Comparison of ENCODE assay signal across 13 cellular contexts in the genomic region with DNA sequence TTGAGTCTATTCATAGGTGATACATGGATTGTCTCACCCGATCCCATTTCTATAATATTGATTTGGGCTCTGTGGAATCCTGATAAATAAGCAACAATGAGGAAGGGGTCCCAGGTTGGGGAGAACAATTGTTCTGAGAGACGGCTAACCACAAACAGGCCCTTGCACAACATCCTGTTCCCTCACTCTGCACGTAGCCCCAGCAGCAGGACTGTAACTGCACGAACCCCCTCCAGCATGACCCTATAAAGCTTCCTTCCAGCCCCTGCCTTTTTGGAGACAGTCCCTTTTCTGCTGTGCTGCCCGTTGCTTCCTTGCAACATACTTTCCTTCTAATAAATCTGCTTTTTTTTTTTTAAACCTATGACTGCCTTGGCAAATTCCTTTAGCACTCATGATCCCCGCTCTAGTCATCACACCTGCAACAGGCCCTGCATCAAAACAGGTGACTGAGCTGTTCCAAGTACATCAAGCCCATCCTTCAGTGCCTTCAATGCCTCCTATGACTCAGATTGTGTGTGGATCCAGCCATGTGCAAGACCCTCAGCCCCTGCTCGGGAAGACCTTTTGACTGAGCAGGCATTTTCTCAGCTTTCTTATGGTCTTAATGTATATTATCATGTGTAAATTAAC.
A peak's percentile ranks its signal among the peaks of the same experiment; 100 is the strongest.
DNase-seq lines count a peak whose midpoint lies in the region; ATAC-seq and TF ChIP-seq lines count a peak whose summit lies in the region.
"Had no signal": no experiment of that assay in that cellular context is flagged by ENCODE, and none has a peak within 500 bp of the region (broad histone marks: within the 10 kb centered on the region; RNA-seq: fewer than 3 reads in every experiment).

No MANE protein-coding gene starts in this region.

- peak overlapping the region; percentile 74 for H3K27ac Mint-ChIP-seq in activated naive CD4-positive, alpha-beta T cell treated with anti-CD3 and anti-CD28 coated beads, Interleukin-2, amount 10 ng/mL, durations not matched to agents 7 days and 5 days
- H3K27ac Mint-ChIP-seq in activated CD8-positive, alpha-beta T cell treated with anti-CD3 and anti-CD28 coated beads for 36 hours: peak overlapping the region; percentile 64
- no peak overlapping the region for H3K27ac Mint-ChIP-seq in activated T-helper 1 cell treated with anti-CD3 and anti-CD28 coated beads, Interleukin-12 subunit alpha, Interleukin-12 subunit beta, Interleukin-2, Interleukin-4 antibody, amounts not matched to agents 30 ng/mL and 10 ng/mL and 1 ng/mL, durations not matched to agents 14 hours and 24 hours and 36 hours
- H3K27ac Mint-ChIP-seq: brain had no signal

- intact Hi-C loops in activated CD8-positive, alpha-beta T cell treated with anti-CD3 and anti-CD28 coated beads for 36 hours (cut with micrococcal nuclease): no loop called here
- intact Hi-C loops in activated T-helper 1 cell treated with anti-CD3 and anti-CD28 coated beads, Interleukin-12 subunit alpha, Interleukin-12 subunit beta, Interleukin-2, Interleukin-4 antibody, amounts not matched to agents 30 ng/mL and 10 ng/mL and 1 ng/mL, durations not matched to agents 14 hours and 24 hours and 36 hours (cut with micrococcal nuclease): no loop called here

- H3K36me3 Mint-ChIP-seq in activated naive CD4-positive, alpha-beta T cell treated with anti-CD3 and anti-CD28 coated beads, Interleukin-2, amount 10 ng/mL, durations not matched to agents 7 days and 5 days: peaks cover 3% of the 10 kb centered on the region
- no peaks in the 10 kb centered on the region for H3K36me3 Mint-ChIP-seq in activated CD8-positive, alpha-beta T cell treated with anti-CD3 and anti-CD28 coated beads for 36 hours (ENCODE audit: low read depth)
- H3K36me3 Mint-ChIP-seq in activated T-helper 1 cell treated with anti-CD3 and anti-CD28 coated beads, Interleukin-12 subunit alpha, Interleukin-12 subunit beta, Interleukin-2, Interleukin-4 antibody, amounts not matched to agents 30 ng/mL and 10 ng/mL and 1 ng/mL, durations not matched to agents 14 hours and 24 hours and 36 hours (ENCODE audit: low read depth): peaks cover 7% of the 10 kb centered on the region

- no peak for TF ChIP-seq CTCF in activated CD8-positive, alpha-beta T cell treated with anti-CD3 and anti-CD28 coated beads for 36 hours (IDR thresholded peaks at IDR 0.05)

- no peaks in the 10 kb centered on the region for H3K27me3 Mint-ChIP-seq in activated naive CD4-positive, alpha-beta T cell treated with anti-CD3 and anti-CD28 coated beads, Interleukin-2, amount 10 ng/mL, durations not matched to agents 7 days and 5 days
- no peaks in the 10 kb centered on the region for H3K27me3 Mint-ChIP-seq in activated CD8-positive, alpha-beta T cell treated with anti-CD3 and anti-CD28 coated beads for 36 hours
- no peaks in the 10 kb centered on the region for H3K27me3 Mint-ChIP-seq in activated T-helper 1 cell treated with anti-CD3 and anti-CD28 coated beads, Interleukin-12 subunit alpha, Interleukin-12 subunit beta, Interleukin-2, Interleukin-4 antibody, amounts not matched to agents 30 ng/mL and 10 ng/mL and 1 ng/mL, durations not matched to agents 14 hours and 24 hours and 36 hours (ENCODE audit: insufficient read depth)

- CTCF ChIA-PET in activated naive CD4-positive, alpha-beta T cell treated with anti-CD3 and anti-CD28 coated beads, Interleukin-2, amount 10 ng/mL, durations not matched to agents 7 days and 5 days (lab: Charles Lee): interaction anchor here (1.0 kb wide), 1 partner anchor 215 kb away, joined by 3 read pairs; no protein-coding TSS in a partner anchor
- CTCF ChIA-PET in activated CD8-positive, alpha-beta T cell treated with anti-CD3 and anti-CD28 coated beads for 36 hours (lab: Charles Lee): interaction anchor here (1.0 to 2.4 kb wide), 2 partner anchors 33 to 215 kb away, joined by 3 to 10 read pairs; no protein-coding TSS in a partner anchor

- peak; percentile 82 for ATAC-seq in activated CD8-positive, alpha-beta T cell treated with anti-CD3 and anti-CD28 coated beads for 36 hours
- no peak for ATAC-seq in esophagus mucosa
- ATAC-seq: PC-3 had no signal

- no peak overlapping the region for H3K4me3 Mint-ChIP-seq in activated naive CD4-positive, alpha-beta T cell treated with anti-CD3 and anti-CD28 coated beads, Interleukin-2, amount 10 ng/mL, durations not matched to agents 7 days and 5 days
- no peak overlapping the region for H3K4me3 Mint-ChIP-seq in activated CD8-positive, alpha-beta T cell treated with anti-CD3 and anti-CD28 coated beads for 36 hours
- H3K4me3 Mint-ChIP-seq in activated T-helper 1 cell treated with anti-CD3 and anti-CD28 coated beads, Interleukin-12 subunit alpha, Interleukin-12 subunit beta, Interleukin-2, Interleukin-4 antibody, amounts not matched to agents 30 ng/mL and 10 ng/mL and 1 ng/mL, durations not matched to agents 14 hours and 24 hours and 36 hours: no peak overlapping the region
- H3K4me3 Mint-ChIP-seq: brain had no signal

- H3K4me1 Mint-ChIP-seq in activated naive CD4-positive, alpha-beta T cell treated with anti-CD3 and anti-CD28 coated beads, Interleukin-2, amount 10 ng/mL, durations not matched to agents 7 days and 5 days: peaks cover 18% of the 10 kb centered on the region
- peaks cover 13% of the 10 kb centered on the region for H3K4me1 Mint-ChIP-seq in activated CD8-positive, alpha-beta T cell treated with anti-CD3 and anti-CD28 coated beads for 36 hours (ENCODE audit: low read depth)
- peaks cover 20% of the 10 kb centered on the region for H3K4me1 Mint-ChIP-seq in activated T-helper 1 cell treated with anti-CD3 and anti-CD28 coated beads, Interleukin-12 subunit alpha, Interleukin-12 subunit beta, Interleukin-2, Interleukin-4 antibody, amounts not matched to agents 30 ng/mL and 10 ng/mL and 1 ng/mL, durations not matched to agents 14 hours and 24 hours and 36 hours (ENCODE audit: low read depth)
- H3K4me1 Mint-ChIP-seq: brain had no signal

- no peaks in the 10 kb centered on the region for H3K9me3 Mint-ChIP-seq in activated naive CD4-positive, alpha-beta T cell treated with anti-CD3 and anti-CD28 coated beads, Interleukin-2, amount 10 ng/mL, durations not matched to agents 7 days and 5 days
- H3K9me3 Mint-ChIP-seq in activated CD8-positive, alpha-beta T cell treated with anti-CD3 and anti-CD28 coated beads for 36 hours: no peaks in the 10 kb centered on the region
- H3K9me3 Mint-ChIP-seq in activated T-helper 1 cell treated with anti-CD3 and anti-CD28 coated beads, Interleukin-12 subunit alpha, Interleukin-12 subunit beta, Interleukin-2, Interleukin-4 antibody, amounts not matched to agents 30 ng/mL and 10 ng/mL and 1 ng/mL, durations not matched to agents 14 hours and 24 hours and 36 hours: no peaks in the 10 kb centered on the region

- POLR2A ChIA-PET in activated CD8-positive, alpha-beta T cell treated with anti-CD3 and anti-CD28 coated beads for 36 hours (lab: Charles Lee): interaction anchor here (1.1 kb wide), 1 partner anchor 295 kb away, joined by 3 read pairs; no protein-coding TSS in a partner anchor

- DNase-seq in activated naive CD4-positive, alpha-beta T cell treated with anti-CD3 and anti-CD28 coated beads, Interleukin-2, amount 10 ng/mL, durations not matched to agents 7 days and 5 days: peak; percentile 47
- no peak for DNase-seq in activated naive CD4-positive, alpha-beta T cell (lab: John Stamatoyannopoulos, UW)
- DNase-seq in MV-4-11 (lab: John Stamatoyannopoulos, UW) (peak; percentile 87), DMS 273 (lab: John Stamatoyannopoulos, UW; ENCODE audit: unreplicated experiment) (no peak), NAMALWA (ENCODE audit: low spot score) (no peak)
- peak; percentile 57 for DNase-seq in activated CD8-positive, alpha-beta T cell treated with anti-CD3 and anti-CD28 coated beads for 36 hours
- no peak for DNase-seq in activated T-helper 1 cell treated with anti-CD3 and anti-CD28 coated beads, Interleukin-12 subunit alpha, Interleukin-12 subunit beta, Interleukin-2, Interleukin-4 antibody, amounts not matched to agents 30 ng/mL and 10 ng/mL and 1 ng/mL, durations not matched to agents 14 hours and 24 hours and 36 hours (ENCODE audit: low spot score)
- DNase-seq: activated CD4-positive, alpha-beta T cell treated with anti-CD3 and anti-CD28 coated beads for 1 hour; NCI-H1048; NCI-H2171 treated with DMSO at 0.1 percent for 48 hours; PC-3 had no signal

Comparison
In these comparisons a context has a peak if more than half of its experiments do, and no peak if none do; other contexts are left out.
1. DNase-seq: peak in activated naive CD4-positive, alpha-beta T cell treated with anti-CD3 and anti-CD28 coated beads, Interleukin-2, amount 10 ng/mL, durations not matched to agents 7 days and 5 days (single experiment), MV-4-11 (single experiment) and activated CD8-positive, alpha-beta T cell treated with anti-CD3 and anti-CD28 coated beads for 36 hours (single experiment); none in activated naive CD4-positive, alpha-beta T cell (0 of 4), DMS 273 (single experiment), NAMALWA (single experiment) and activated T-helper 1 cell treated with anti-CD3 and anti-CD28 coated beads, Interleukin-12 subunit alpha, Interleukin-12 subunit beta, Interleukin-2, Interleukin-4 antibody, amounts not matched to agents 30 ng/mL and 10 ng/mL and 1 ng/mL, durations not matched to agents 14 hours and 24 hours and 36 hours (single experiment).